Comparison of ENCODE assay signal across 37 cellular contexts in the genomic region with DNA sequence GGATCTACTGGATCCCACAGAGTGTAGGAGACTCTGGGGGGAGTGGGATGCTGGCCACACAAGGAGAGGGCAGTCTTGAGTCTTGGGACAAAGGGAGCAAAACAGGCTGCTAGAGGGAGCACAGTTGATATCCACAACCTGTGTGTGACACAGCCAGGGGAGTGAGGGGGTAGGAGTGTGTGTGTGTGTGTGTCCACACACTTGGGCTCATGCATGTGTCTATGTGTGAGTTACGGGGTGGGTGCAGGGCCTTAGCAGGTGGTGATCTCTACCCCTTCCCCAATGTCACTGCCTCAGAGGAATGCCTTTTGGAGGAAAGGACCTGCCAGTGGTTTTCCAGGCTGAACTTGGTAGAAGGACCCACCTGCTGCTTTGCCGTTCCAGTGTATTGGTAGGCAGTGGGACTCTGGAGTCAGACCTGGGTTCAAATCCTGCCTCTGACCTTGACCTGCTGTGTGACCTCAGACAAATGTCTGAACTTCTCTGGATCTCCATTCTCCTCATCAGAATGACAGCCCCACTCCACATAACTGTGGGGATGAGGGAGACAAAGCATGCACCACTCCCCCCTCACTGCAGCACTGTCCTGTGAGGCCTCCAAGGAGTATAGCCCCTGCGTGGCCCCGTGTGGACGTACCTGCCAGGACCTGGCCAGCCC. TPM values are rescaled to one million over a fixed set of nuclear protein-coding genes. Genes with fewer than 3 reads are reported as not detected.
"Had no signal": no experiment of that assay in that cellular context is flagged by ENCODE, and none has a peak within 500 bp of the region (broad histone marks: within the 10 kb centered on the region; RNA-seq: fewer than 3 reads in every experiment).

No MANE protein-coding gene starts in this region.

- H3K27ac Mint-ChIP-seq: activated CD4-positive, alpha-beta T cell treated with anti-CD3 and anti-CD28 coated beads for 36 hours; activated T-helper 17 cell treated with anti-CD3 and anti-CD28 coated beads, Interleukin-2, amount 50 U/mL, for 72 hours; memory B cell; naive thymus-derived CD4-positive, alpha-beta T cell; stimulated activated memory B cell treated with anti-CD40 and anti-IgM and Interleukin-4, amounts not matched to agents 10 μg/mL and 1 μg/mL and 100 μg/mL, for 72 hours; stimulated activated naive CD8-positive, alpha-beta T cell treated with anti-CD3 and anti-CD28 coated beads, Interleukin-15, amount 100 ng/mL, for 72 hours; T-helper 2 cell treated with Interferon-gamma antibody and Interleukin-4, amounts not matched to agents 5 μg/mL and 100 μg/mL, for 36 hours; type B pancreatic cell had no signal

- H3K9me3 Mint-ChIP-seq: activated T-cell treated with anti-CD3 and anti-CD28 coated beads, Interleukin-2, amount 50 U/mL, for 4 hours; activated T-helper 17 cell treated with anti-CD3 and anti-CD28 coated beads, Interleukin-2, amount 50 U/mL, for 72 hours; memory B cell; naive thymus-derived CD4-positive, alpha-beta T cell; stimulated activated memory B cell treated with anti-CD40 and anti-IgM and Interleukin-4, amounts not matched to agents 10 μg/mL and 1 μg/mL and 100 μg/mL, for 72 hours; stimulated activated naive CD8-positive, alpha-beta T cell treated with anti-CD3 and anti-CD28 coated beads, Interleukin-15, amount 100 ng/mL, for 72 hours; T-helper 2 cell treated with Interferon-gamma antibody and Interleukin-4, amounts not matched to agents 5 μg/mL and 100 μg/mL, for 36 hours; type B pancreatic cell had no signal

- H3K36me3 Mint-ChIP-seq: memory B cell; naive thymus-derived CD4-positive, alpha-beta T cell; stimulated activated memory B cell treated with anti-CD40 and anti-IgM and Interleukin-4, amounts not matched to agents 10 μg/mL and 1 μg/mL and 100 μg/mL, for 72 hours; type B pancreatic cell had no signal

- H3K4me3 ChIP-seq: gastrocnemius medialis, hepatocyte, pancreas, prostate gland, smooth muscle cell, uterus had no signal

- H3K79me2 ChIP-seq: hepatocyte had no signal

- H3K4me1 ChIP-seq: gastrocnemius medialis, pancreas, prostate gland, uterus had no signal

- FAIRE-seq: astrocyte, keratinocyte, pancreas had no signal

- H3K27me3 Mint-ChIP-seq: stimulated activated naive CD8-positive, alpha-beta T cell treated with anti-CD3 and anti-CD28 coated beads, Interleukin-15, amount 100 ng/mL, for 72 hours had no signal

- H3K27me3 ChIP-seq: brain microvascular endothelial cell, gastrocnemius medialis, hepatocyte, pancreas, uterus had no signal

- DNase-seq: activated CD4-positive, alpha-beta T cell treated with anti-CD3 and anti-CD28 coated beads for 36 hours; activated CD4-positive, CD25-positive, alpha-beta regulatory T cell; activated CD8-positive, alpha-beta memory T cell treated with anti-CD3 and anti-CD28 coated beads, Interleukin-2, amount 50 U/mL, for 48 hours; activated gamma-delta T cell treated with Interleukin-2 at 50 U/mL for 16 hours; activated naive CD4-positive, alpha-beta T cell treated with anti-CD3 and anti-CD28 coated beads, Interleukin-2, amount 50 U/mL, for 16 hours; activated T-cell treated with anti-CD3 and anti-CD28 coated beads, Interleukin-2, amount 50 U/mL, for 4 hours; amniotic stem cell; brain microvascular endothelial cell; central memory CD4-positive, alpha-beta T cell; effector memory CD4-positive, alpha-beta T cell; erythroblast; gastrocnemius medialis; midbrain; retina; stimulated activated CD4-positive, alpha-beta T cell treated with anti-CD3 and anti-CD28 coated beads, Interleukin-1b, Interleukin-23, amount 100 ng/mL, for 48 hours; stimulated activated CD4-positive, alpha-beta T cell treated with anti-CD3 and anti-CD28 coated beads, Interleukin-4, amount 100 ng/mL, for 4 hours; stimulated activated CD8-positive, alpha-beta memory T cell treated with anti-CD3 and anti-CD28 coated beads, Interleukin-4, amount 100 ng/mL, for 48 hours; stimulated activated naive CD8-positive, alpha-beta T cell treated with anti-CD3 and anti-CD28 coated beads, Interleukin-15, amount 100 ng/mL, for 72 hours; substantia nigra; T-helper 1 cell; uterus had no signal

- H3K27ac ChIP-seq: brain microvascular endothelial cell, gastrocnemius medialis, hepatocyte, neutrophil, pancreas, prostate gland, uterus had no signal

- H3K9me3 ChIP-seq: gastrocnemius medialis, neutrophil, pancreas, prostate gland, uterus had no signal

- H2AFZ ChIP-seq: hepatocyte had no signal

- H3K36me3 ChIP-seq: brain microvascular endothelial cell, gastrocnemius medialis, neutrophil, pancreas, prostate gland, uterus had no signal

- ATAC-seq: activated CD4-positive, alpha-beta T cell treated with anti-CD3 and anti-CD28 coated beads for 36 hours; activated T-cell treated with anti-CD3 and anti-CD28 coated beads, Interleukin-2, amount 50 U/mL, for 4 hours; activated T-helper 17 cell treated with anti-CD3 and anti-CD28 coated beads, Interleukin-2, amount 50 U/mL, for 72 hours; gastrocnemius medialis; naive thymus-derived CD4-positive, alpha-beta T cell; pancreas; stimulated activated memory B cell treated with anti-CD40 and anti-IgM and Interleukin-4, amounts not matched to agents 10 μg/mL and 1 μg/mL and 100 μg/mL, for 72 hours; stimulated activated naive CD8-positive, alpha-beta T cell treated with anti-CD3 and anti-CD28 coated beads, Interleukin-15, amount 100 ng/mL, for 72 hours had no signal

- H3K4me3 Mint-ChIP-seq: activated CD4-positive, alpha-beta T cell treated with anti-CD3 and anti-CD28 coated beads for 36 hours; activated T-cell treated with anti-CD3 and anti-CD28 coated beads, Interleukin-2, amount 50 U/mL, for 4 hours; activated T-helper 17 cell treated with anti-CD3 and anti-CD28 coated beads, Interleukin-2, amount 50 U/mL, for 72 hours; memory B cell; stimulated activated memory B cell treated with anti-CD40 and anti-IgM and Interleukin-4, amounts not matched to agents 10 μg/mL and 1 μg/mL and 100 μg/mL, for 72 hours; stimulated activated naive CD8-positive, alpha-beta T cell treated with anti-CD3 and anti-CD28 coated beads, Interleukin-15, amount 100 ng/mL, for 72 hours; T-helper 2 cell treated with Interferon-gamma antibody and Interleukin-4, amounts not matched to agents 5 μg/mL and 100 μg/mL, for 36 hours; type B pancreatic cell had no signal

- H3K4me2 ChIP-seq: hepatocyte, smooth muscle cell had no signal

- H3K4me1 Mint-ChIP-seq: activated T-helper 17 cell treated with anti-CD3 and anti-CD28 coated beads, Interleukin-2, amount 50 U/mL, for 72 hours; stimulated activated naive CD8-positive, alpha-beta T cell treated with anti-CD3 and anti-CD28 coated beads, Interleukin-15, amount 100 ng/mL, for 72 hours had no signal

RNA-seq across cellular contexts. Expression of gene OTOG, which starts 27.2 kb away (rescaled TPM):
- total RNA-seq: activated CD4-positive, alpha-beta T cell treated with anti-CD3 and anti-CD28 coated beads for 36 hours; activated CD8-positive, alpha-beta memory T cell treated with anti-CD3 and anti-CD28 coated beads for 36 hours; activated T-cell treated with anti-CD3 and anti-CD28 coated beads, Interleukin-2, amount 50 U/mL, for 4 hours; activated T-helper 17 cell treated with anti-CD3 and anti-CD28 coated beads, Interleukin-2, amount 50 U/mL, for 72 hours; astrocyte; dermis microvascular lymphatic vessel endothelial cell; gastrocnemius medialis; lower leg skin; naive thymus-derived CD4-positive, alpha-beta T cell; pancreas; smooth muscle cell had no signal
- polyA plus RNA-seq: keratinocyte; naive thymus-derived CD4-positive, alpha-beta T cell; pancreas; smooth muscle cell had no signal

RNA-seq across cellular contexts. Expression of gene USH1C, which starts 30.1 kb away (rescaled TPM):
- total RNA-seq: activated CD4-positive, alpha-beta T cell treated with anti-CD3 and anti-CD28 coated beads for 36 hours; activated CD8-positive, alpha-beta memory T cell treated with anti-CD3 and anti-CD28 coated beads for 36 hours; activated T-cell treated with anti-CD3 and anti-CD28 coated beads, Interleukin-2, amount 50 U/mL, for 4 hours; activated T-helper 17 cell treated with anti-CD3 and anti-CD28 coated beads, Interleukin-2, amount 50 U/mL, for 72 hours; astrocyte; dermis microvascular lymphatic vessel endothelial cell; naive thymus-derived CD4-positive, alpha-beta T cell; prostate gland; smooth muscle cell had no signal
- polyA plus RNA-seq: keratinocyte; naive thymus-derived CD4-positive, alpha-beta T cell; smooth muscle cell had no signal
